Comparison of ENCODE assay signal across 28 cellular contexts in genomic region chr1:1621173-1621661, GRCh38. TPM values are rescaled to one million over a fixed set of nuclear protein-coding genes. Genes with fewer than 3 reads are reported as not detected.
"Had no signal": no experiment of that assay in that cellular context is flagged by ENCODE, and none has a peak within 500 bp of the region (broad histone marks: within the 10 kb centered on the region; RNA-seq: fewer than 3 reads in every experiment).

No MANE protein-coding gene starts in this region.

- H3K9me3 Mint-ChIP-seq: activated CD4-positive, alpha-beta memory T cell treated with anti-CD3 and anti-CD28 coated beads for 36 hours; activated CD4-positive, alpha-beta T cell treated with anti-CD3 and anti-CD28 coated beads, Interleukin-2, amount 10 ng/mL, durations not matched to agents 24 days and 14 days; activated naive CD4-positive, alpha-beta T cell treated with anti-CD3 and anti-CD28 coated beads, Interleukin-2, amount 50 U/mL, for 24 hours; activated naive CD8-positive, alpha-beta T cell treated with anti-CD3 and anti-CD28 coated beads, Interleukin-2, amount 50 U/mL, for 24 hours; activated T-cell treated with anti-CD3 and anti-CD28 coated beads, Interleukin-2, amount 50 U/mL, for 4 hours; activated T-helper 2 cell treated with anti-CD3 and anti-CD28 coated beads, Interferon-gamma antibody, Interleukin-2, Interleukin-4, amounts not matched to agents 10 μg/mL and 5 μg/mL and 100 μg/mL, durations not matched to agents 14 hours and 24 hours and 36 hours; nephron had no signal

- DNase-seq: activated CD4-positive, alpha-beta memory T cell treated with anti-CD3 and anti-CD28 coated beads for 36 hours; activated CD4-positive, alpha-beta T cell treated with anti-CD3 and anti-CD28 coated beads, Interleukin-2, amount 10 ng/mL, durations not matched to agents 24 days and 14 days; activated CD4-positive, CD25-positive, alpha-beta regulatory T cell treated with anti-CD3 and anti-CD28 coated beads, Interleukin-2, amount 50 U/mL, for 72 hours; activated naive CD8-positive, alpha-beta T cell treated with anti-CD3 and anti-CD28 coated beads, Interleukin-2, amount 50 U/mL, for 24 hours; activated T-cell treated with anti-CD3 and anti-CD28 coated beads, Interleukin-2, amount 50 U/mL, for 4 hours; amygdala; central memory CD4-positive, alpha-beta T cell; dermis blood vessel endothelial cell; effector CD4-positive, alpha-beta T cell; foreskin keratinocyte; islet precursor cell; lower lobe of right lung; mesenchymal stem cell; retina; stimulated activated CD4-positive, alpha-beta T cell treated with anti-CD3 and anti-CD28 coated beads, Interleukin-12 subunit alpha, Interleukin-12 subunit beta, amount 100 ng/mL, for 4 hours; stimulated activated CD4-positive, alpha-beta T cell treated with anti-CD3 and anti-CD28 coated beads, Interleukin-4, amount 100 ng/mL, for 1 hour; testis; trophoblast cell had no signal

- H3K4me3 ChIP-seq: esophagus muscularis mucosa, lower lobe of right lung, ovary, SK-N-MC, testis had no signal

- H3K27ac Mint-ChIP-seq: activated CD4-positive, alpha-beta memory T cell treated with anti-CD3 and anti-CD28 coated beads for 36 hours; activated CD4-positive, alpha-beta T cell treated with anti-CD3 and anti-CD28 coated beads, Interleukin-2, amount 10 ng/mL, durations not matched to agents 24 days and 14 days; activated naive CD4-positive, alpha-beta T cell treated with anti-CD3 and anti-CD28 coated beads, Interleukin-2, amount 50 U/mL, for 24 hours; activated naive CD8-positive, alpha-beta T cell treated with anti-CD3 and anti-CD28 coated beads, Interleukin-2, amount 50 U/mL, for 24 hours; activated T-helper 2 cell treated with anti-CD3 and anti-CD28 coated beads, Interferon-gamma antibody, Interleukin-2, Interleukin-4, amounts not matched to agents 10 μg/mL and 5 μg/mL and 100 μg/mL, durations not matched to agents 14 hours and 24 hours and 36 hours; nephron; progenitor cell of endocrine pancreas had no signal

- H3K27me3 ChIP-seq: esophagus muscularis mucosa, foreskin keratinocyte, neutrophil, ovary, testis had no signal

- H3K4me3 Mint-ChIP-seq: activated CD4-positive, alpha-beta memory T cell treated with anti-CD3 and anti-CD28 coated beads for 36 hours; activated CD4-positive, alpha-beta T cell treated with anti-CD3 and anti-CD28 coated beads, Interleukin-2, amount 10 ng/mL, durations not matched to agents 24 days and 14 days; activated naive CD4-positive, alpha-beta T cell treated with anti-CD3 and anti-CD28 coated beads, Interleukin-2, amount 50 U/mL, for 24 hours; activated naive CD8-positive, alpha-beta T cell treated with anti-CD3 and anti-CD28 coated beads, Interleukin-2, amount 50 U/mL, for 24 hours; activated T-cell treated with anti-CD3 and anti-CD28 coated beads, Interleukin-2, amount 50 U/mL, for 4 hours; nephron had no signal

- H3K36me3 ChIP-seq: ovary had no signal

- H3K9me3 ChIP-seq: esophagus muscularis mucosa, lower lobe of right lung, neutrophil, ovary, testis had no signal

- H3K27me3 Mint-ChIP-seq: activated CD4-positive, alpha-beta memory T cell treated with anti-CD3 and anti-CD28 coated beads for 36 hours; activated CD4-positive, alpha-beta T cell treated with anti-CD3 and anti-CD28 coated beads, Interleukin-2, amount 10 ng/mL, durations not matched to agents 24 days and 14 days; activated naive CD4-positive, alpha-beta T cell treated with anti-CD3 and anti-CD28 coated beads, Interleukin-2, amount 50 U/mL, for 24 hours; activated naive CD8-positive, alpha-beta T cell treated with anti-CD3 and anti-CD28 coated beads, Interleukin-2, amount 50 U/mL, for 24 hours; progenitor cell of endocrine pancreas had no signal

- H3K4me1 ChIP-seq: foreskin keratinocyte had no signal

- H3K36me3 Mint-ChIP-seq: activated CD4-positive, alpha-beta memory T cell treated with anti-CD3 and anti-CD28 coated beads for 36 hours; activated naive CD4-positive, alpha-beta T cell treated with anti-CD3 and anti-CD28 coated beads, Interleukin-2, amount 50 U/mL, for 24 hours had no signal

- H3K27ac ChIP-seq: esophagus muscularis mucosa, foreskin keratinocyte, lower lobe of right lung, neutrophil, ovary, SK-N-MC, testis had no signal

- ATAC-seq: activated naive CD8-positive, alpha-beta T cell treated with anti-CD3 and anti-CD28 coated beads, Interleukin-2, amount 50 U/mL, for 24 hours; activated T-cell treated with anti-CD3 and anti-CD28 coated beads, Interleukin-2, amount 50 U/mL, for 4 hours; foreskin keratinocyte; left colon; lower lobe of right lung; stimulated activated naive CD8-positive, alpha-beta T cell treated with anti-CD3 and anti-CD28 coated beads, Interleukin-15, Interleukin-2, amounts not matched to agents 100 U/mL and 50 U/mL, for 24 hours had no signal

RNA-seq across cellular contexts. Expression of gene MMP23B, which starts 10.8 kb away (rescaled TPM):
- total RNA-seq: dermis blood vessel endothelial cell had no signal
